ENCODE assay signal across 15 cellular contexts in the genomic region with DNA sequence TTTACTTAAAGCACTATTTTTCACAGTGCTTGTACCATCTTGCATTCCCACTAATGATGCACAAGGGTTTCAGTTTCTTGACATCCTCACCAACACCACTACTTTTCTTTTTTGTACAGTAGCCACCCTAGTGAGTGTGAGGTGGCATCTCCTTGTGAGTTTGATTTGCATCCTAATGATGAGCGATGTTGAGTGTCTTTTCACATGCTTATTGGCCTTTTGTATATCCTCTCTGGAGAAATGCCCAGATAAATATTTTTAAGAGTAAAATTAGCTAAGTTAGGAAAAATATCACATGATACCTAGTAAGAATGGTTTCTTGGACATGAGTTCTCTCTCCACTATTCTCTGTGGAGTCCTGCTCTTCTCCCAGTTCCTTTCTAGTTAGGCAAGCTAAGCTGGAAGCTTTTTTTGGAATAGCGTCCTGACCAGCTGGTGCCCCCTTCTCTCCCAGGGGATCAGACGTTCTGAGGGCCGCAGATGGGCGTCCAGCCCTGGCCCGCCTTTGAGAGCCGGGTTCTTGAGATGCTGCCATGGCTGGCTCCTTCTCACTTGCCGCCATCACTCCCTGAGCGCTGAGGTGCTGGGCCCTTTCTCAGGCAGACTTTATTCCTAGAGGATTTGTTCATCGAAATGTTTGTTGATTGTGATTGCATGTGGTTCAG.
DNase-seq lines count a peak whose midpoint lies in the region; ATAC-seq and TF ChIP-seq lines count a peak whose summit lies in the region.
"Had no signal": no experiment of that assay in that cellular context is flagged by ENCODE, and none has a peak within 500 bp of the region (broad histone marks: within the 10 kb centered on the region; RNA-seq: fewer than 3 reads in every experiment).

No MANE protein-coding gene starts in this region.

- peaks cover 0 to 70% (median 17%) of the 10 kb centered on the region in 3 donors for H3K4me1 ChIP-seq in esophagus squamous epithelium
- H3K4me1 ChIP-seq in thymus (ENCODE audit: control insufficient read depth, insufficient read depth, low read length), result no peaks in the 10 kb centered on the region

- WGBS in esophagus squamous epithelium, 2 donors, result 68 to 75% methylated on average over 8 to 10 of the region's 10 CpGs
- 98% methylated on average over 10 of the region's 10 CpGs for WGBS in thymus

- H3K36me3 ChIP-seq in esophagus squamous epithelium, result peaks cover 0 to 54% (median 0%) of the 10 kb centered on the region in 3 donors
- peaks cover 9% of the 10 kb centered on the region for H3K36me3 ChIP-seq in thymus (ENCODE audit: control insufficient read depth, insufficient read depth)

- no peak for ATAC-seq in GM18867 (IDR thresholded peaks at IDR 0.05; ENCODE audit: unreplicated experiment)
- ATAC-seq: mucosa of descending colon had no signal

- peak overlapping the region; percentile 7 for H3K27ac Mint-ChIP-seq in HFFc6
- H3K27ac Mint-ChIP-seq in activated CD4-positive, alpha-beta T cell treated with anti-CD3 and anti-CD28 coated beads, Interleukin-2, amount 10 ng/mL, durations not matched to agents 24 days and 14 days, result no peak overlapping the region
- H3K27ac Mint-ChIP-seq: activated naive CD4-positive, alpha-beta T cell treated with anti-CD3 and anti-CD28 coated beads, Interleukin-2, amount 50 U/mL, for 24 hours had no signal

- no peaks in the 10 kb centered on the region for H3K27me3 ChIP-seq in esophagus squamous epithelium
- no peaks in the 10 kb centered on the region for H3K27me3 ChIP-seq in thymus (ENCODE audit: control insufficient read depth, insufficient read depth)

- H3K27ac ChIP-seq in esophagus squamous epithelium (peak overlapping the region; percentile 20 to 79 (median 77)), thymus (ENCODE audit: low read depth) (peak overlapping the region; percentile 3)

- no peaks in the 10 kb centered on the region for H3K9me3 Mint-ChIP-seq in HFFc6
- H3K9me3 Mint-ChIP-seq in activated CD4-positive, alpha-beta T cell treated with anti-CD3 and anti-CD28 coated beads, Interleukin-2, amount 10 ng/mL, durations not matched to agents 24 days and 14 days, result no peaks in the 10 kb centered on the region
- H3K9me3 Mint-ChIP-seq: activated naive CD4-positive, alpha-beta T cell treated with anti-CD3 and anti-CD28 coated beads, Interleukin-2, amount 50 U/mL, for 24 hours had no signal

- H3K27me3 Mint-ChIP-seq in HFFc6 (ENCODE audit: insufficient read depth), result no peaks in the 10 kb centered on the region
- H3K27me3 Mint-ChIP-seq in activated CD4-positive, alpha-beta T cell treated with anti-CD3 and anti-CD28 coated beads, Interleukin-2, amount 10 ng/mL, durations not matched to agents 24 days and 14 days, result no peaks in the 10 kb centered on the region
- H3K27me3 Mint-ChIP-seq: activated naive CD4-positive, alpha-beta T cell treated with anti-CD3 and anti-CD28 coated beads, Interleukin-2, amount 50 U/mL, for 24 hours had no signal

- peaks cover 45% of the 10 kb centered on the region for H3K4me1 Mint-ChIP-seq in HFFc6 (ENCODE audit: low read depth)
- peaks cover 5% of the 10 kb centered on the region for H3K4me1 Mint-ChIP-seq in activated CD4-positive, alpha-beta T cell treated with anti-CD3 and anti-CD28 coated beads, Interleukin-2, amount 10 ng/mL, durations not matched to agents 24 days and 14 days
- H3K4me1 Mint-ChIP-seq: activated naive CD4-positive, alpha-beta T cell treated with anti-CD3 and anti-CD28 coated beads, Interleukin-2, amount 50 U/mL, for 24 hours had no signal

- intact Hi-C loops in esophagus squamous epithelium (cut with DNase I), result no loop called here
- intact Hi-C loops in activated CD4-positive, alpha-beta T cell treated with anti-CD3 and anti-CD28 coated beads, Interleukin-2, amount 10 ng/mL, durations not matched to agents 24 days and 14 days (cut with micrococcal nuclease), result loop anchor here (10.0 kb wide), 1 partner anchor 129 kb away; the partner anchor contains the start of gene ARHGAP10

- peaks cover 11% of the 10 kb centered on the region for H3K36me3 Mint-ChIP-seq in HFFc6 (ENCODE audit: low read depth)
- peaks cover 1% of the 10 kb centered on the region for H3K36me3 Mint-ChIP-seq in activated CD4-positive, alpha-beta T cell treated with anti-CD3 and anti-CD28 coated beads, Interleukin-2, amount 10 ng/mL, durations not matched to agents 24 days and 14 days (ENCODE audit: low read depth)
- H3K36me3 Mint-ChIP-seq: activated naive CD4-positive, alpha-beta T cell treated with anti-CD3 and anti-CD28 coated beads, Interleukin-2, amount 50 U/mL, for 24 hours had no signal

- no peak overlapping the region for H3K4me3 Mint-ChIP-seq in HFFc6
- no peak overlapping the region for H3K4me3 Mint-ChIP-seq in activated CD4-positive, alpha-beta T cell treated with anti-CD3 and anti-CD28 coated beads, Interleukin-2, amount 10 ng/mL, durations not matched to agents 24 days and 14 days
- H3K4me3 Mint-ChIP-seq: activated naive CD4-positive, alpha-beta T cell treated with anti-CD3 and anti-CD28 coated beads, Interleukin-2, amount 50 U/mL, for 24 hours had no signal

- TF ChIP-seq CTCF in HFFc6 (IDR thresholded peaks at IDR 0.05) (no peak), esophagus squamous epithelium (IDR thresholded peaks at IDR 0.05) (no peak)

- H3K4me3 ChIP-seq in esophagus squamous epithelium, result no peak overlapping the region
- H3K4me3 ChIP-seq in thymus (ENCODE audit: low read length), result no peak overlapping the region
- H3K4me3 ChIP-seq: mucosa of descending colon had no signal

- no peak for TF ChIP-seq POLR2A in esophagus squamous epithelium (IDR thresholded peaks at IDR 0.05)

- H3K9me3 ChIP-seq in esophagus squamous epithelium (no peaks in the 10 kb centered on the region), thymus (ENCODE audit: control insufficient read depth) (no peaks in the 10 kb centered on the region)
- H3K9me3 ChIP-seq: mucosa of descending colon had no signal

- DNase-seq in HFFc6 (no peak), esophagus squamous epithelium (lab: John Stamatoyannopoulos, UW) (no peak), myocyte (ENCODE audit: low read depth) (peak; percentile 75), DMS 273 (lab: John Stamatoyannopoulos, UW; ENCODE audit: unreplicated experiment) (no peak)
- DNase-seq in activated CD4-positive, alpha-beta T cell treated with anti-CD3 and anti-CD28 coated beads for 1 hour, result no peak
- no peak for DNase-seq in activated CD4-positive, alpha-beta T cell treated with anti-CD3 and anti-CD28 coated beads, Interleukin-2, amount 10 ng/mL, durations not matched to agents 24 days and 14 days
- DNase-seq: activated CD4-positive, CD25-positive, alpha-beta regulatory T cell; head of caudate nucleus; kidney glomerular epithelial cell; mucosa of descending colon; NCI-H1930; posterior cingulate gyrus had no signal
